In genomic region chr2:79393107-79393506, GRCh38 we compare ENCODE assay signal across 20 cellular contexts.
"Had no signal": no experiment of that assay in that cellular context is flagged by ENCODE, and none has a peak within 500 bp of the region (broad histone marks: within the 10 kb centered on the region; RNA-seq: fewer than 3 reads in every experiment).

No MANE protein-coding gene starts in this region.

- H3K27me3 Mint-ChIP-seq: activated CD4-positive, alpha-beta memory T cell treated with anti-CD3 and anti-CD28 coated beads for 36 hours; activated CD8-positive, alpha-beta memory T cell treated with anti-CD3 and anti-CD28 coated beads, Interleukin-2, amount 10 ng/mL, durations not matched to agents 7 days and 5 days; activated naive CD8-positive, alpha-beta T cell treated with anti-CD3 and anti-CD28 coated beads, Interleukin-2, amount 50 U/mL, for 24 hours; natural killer cell treated with Interleukin-12 subunit alpha and Interleukin-12 subunit beta and Interleukin-15 and Interleukin-18, amount 100 ng/mL, for 72 hours had no signal

- H3K4me1 Mint-ChIP-seq: activated CD8-positive, alpha-beta memory T cell treated with anti-CD3 and anti-CD28 coated beads, Interleukin-2, amount 10 ng/mL, durations not matched to agents 7 days and 5 days; activated naive CD8-positive, alpha-beta T cell treated with anti-CD3 and anti-CD28 coated beads, Interleukin-2, amount 50 U/mL, for 24 hours; stimulated activated effector memory CD8-positive, alpha-beta T cell treated with anti-CD3 and anti-CD28 coated beads, Interleukin-12 subunit alpha, Interleukin-12 subunit beta, amount 100 ng/mL, for 72 hours had no signal

- H3K36me3 ChIP-seq: ascending aorta, esophagus muscularis mucosa, left lung, sigmoid colon had no signal

- FAIRE-seq: bronchial epithelial cell, colon, kidney, urothelium cell line had no signal

- H3K36me3 Mint-ChIP-seq: activated CD4-positive, alpha-beta memory T cell treated with anti-CD3 and anti-CD28 coated beads for 36 hours; activated CD8-positive, alpha-beta memory T cell treated with anti-CD3 and anti-CD28 coated beads, Interleukin-2, amount 10 ng/mL, durations not matched to agents 7 days and 5 days; stimulated activated effector memory CD8-positive, alpha-beta T cell treated with anti-CD3 and anti-CD28 coated beads, Interleukin-12 subunit alpha, Interleukin-12 subunit beta, amount 100 ng/mL, for 72 hours had no signal

- H3K4me3 Mint-ChIP-seq: activated CD4-positive, alpha-beta memory T cell treated with anti-CD3 and anti-CD28 coated beads for 36 hours; activated CD8-positive, alpha-beta memory T cell treated with anti-CD3 and anti-CD28 coated beads, Interleukin-2, amount 10 ng/mL, durations not matched to agents 7 days and 5 days; activated naive CD4-positive, alpha-beta T cell treated with anti-CD3 and anti-CD28 coated beads for 36 hours; activated naive CD8-positive, alpha-beta T cell treated with anti-CD3 and anti-CD28 coated beads, Interleukin-2, amount 50 U/mL, for 24 hours; natural killer cell treated with Interleukin-12 subunit alpha and Interleukin-12 subunit beta and Interleukin-15 and Interleukin-18, amount 100 ng/mL, for 72 hours; stimulated activated effector memory CD8-positive, alpha-beta T cell treated with anti-CD3 and anti-CD28 coated beads, Interleukin-12 subunit alpha, Interleukin-12 subunit beta, amount 100 ng/mL, for 72 hours had no signal

- ATAC-seq: activated CD8-positive, alpha-beta memory T cell treated with anti-CD3 and anti-CD28 coated beads, Interleukin-2, amount 10 ng/mL, durations not matched to agents 7 days and 5 days; activated naive CD8-positive, alpha-beta T cell treated with anti-CD3 and anti-CD28 coated beads, Interleukin-2, amount 50 U/mL, for 24 hours; left lung; natural killer cell treated with Interleukin-12 subunit alpha and Interleukin-12 subunit beta and Interleukin-15 and Interleukin-18, amount 100 ng/mL, for 72 hours; stimulated activated effector memory CD8-positive, alpha-beta T cell treated with anti-CD3 and anti-CD28 coated beads, Interleukin-12 subunit alpha, Interleukin-12 subunit beta, amount 100 ng/mL, for 72 hours had no signal

- DNase-seq: activated CD4-positive, alpha-beta memory T cell treated with anti-CD3 and anti-CD28 coated beads for 36 hours; activated CD4-positive, alpha-beta T cell treated with anti-CD3 and anti-CD28 coated beads for 1 hour; activated CD8-positive, alpha-beta memory T cell treated with anti-CD3 and anti-CD28 coated beads, Interleukin-2, amount 10 ng/mL, durations not matched to agents 7 days and 5 days; activated naive CD4-positive, alpha-beta T cell treated with anti-CD3 and anti-CD28 coated beads for 36 hours; activated naive CD8-positive, alpha-beta T cell treated with anti-CD3 and anti-CD28 coated beads, Interleukin-2, amount 50 U/mL, for 24 hours; activated T-cell treated with anti-CD3 and anti-CD28 coated beads, Interleukin-2, amount 50 U/mL, for 1 hour; left lung; sigmoid colon; stimulated activated CD4-positive, alpha-beta T cell treated with anti-CD3 and anti-CD28 coated beads, Interleukin-12 subunit alpha, Interleukin-12 subunit beta, amount 100 ng/mL, for 4 hours; stimulated activated CD4-positive, alpha-beta T cell treated with anti-CD3 and anti-CD28 coated beads, Interleukin-2, amount 100 ng/mL, for 24 hours had no signal

- H3K4me1 ChIP-seq: ascending aorta, esophagus muscularis mucosa, left lung, sigmoid colon had no signal

- H3K27me3 ChIP-seq: ascending aorta, esophagus muscularis mucosa, left lung, sigmoid colon had no signal

- H3K27ac ChIP-seq: ascending aorta, esophagus muscularis mucosa, left lung, sigmoid colon, VCaP had no signal

- H3K9me3 ChIP-seq: ascending aorta, esophagus muscularis mucosa, sigmoid colon had no signal

- H3K4me3 ChIP-seq: ascending aorta, esophagus muscularis mucosa, left lung, sigmoid colon had no signal

- H3K27ac Mint-ChIP-seq: activated CD4-positive, alpha-beta memory T cell treated with anti-CD3 and anti-CD28 coated beads for 36 hours; activated CD8-positive, alpha-beta memory T cell treated with anti-CD3 and anti-CD28 coated beads, Interleukin-2, amount 10 ng/mL, durations not matched to agents 7 days and 5 days; activated naive CD4-positive, alpha-beta T cell treated with anti-CD3 and anti-CD28 coated beads for 36 hours; activated naive CD8-positive, alpha-beta T cell treated with anti-CD3 and anti-CD28 coated beads, Interleukin-2, amount 50 U/mL, for 24 hours; activated T-helper 2 cell treated with anti-CD3 and anti-CD28 coated beads, Interferon-gamma antibody, Interleukin-2, Interleukin-4, amounts not matched to agents 10 μg/mL and 5 μg/mL and 100 μg/mL, durations not matched to agents 14 hours and 24 hours and 36 hours; natural killer cell treated with Interleukin-12 subunit alpha and Interleukin-12 subunit beta and Interleukin-15 and Interleukin-18, amount 100 ng/mL, for 72 hours; stimulated activated effector memory CD8-positive, alpha-beta T cell treated with anti-CD3 and anti-CD28 coated beads, Interleukin-12 subunit alpha, Interleukin-12 subunit beta, amount 100 ng/mL, for 72 hours had no signal
